Comparison of ENCODE assay signal across 31 cellular contexts in the genomic region with DNA sequence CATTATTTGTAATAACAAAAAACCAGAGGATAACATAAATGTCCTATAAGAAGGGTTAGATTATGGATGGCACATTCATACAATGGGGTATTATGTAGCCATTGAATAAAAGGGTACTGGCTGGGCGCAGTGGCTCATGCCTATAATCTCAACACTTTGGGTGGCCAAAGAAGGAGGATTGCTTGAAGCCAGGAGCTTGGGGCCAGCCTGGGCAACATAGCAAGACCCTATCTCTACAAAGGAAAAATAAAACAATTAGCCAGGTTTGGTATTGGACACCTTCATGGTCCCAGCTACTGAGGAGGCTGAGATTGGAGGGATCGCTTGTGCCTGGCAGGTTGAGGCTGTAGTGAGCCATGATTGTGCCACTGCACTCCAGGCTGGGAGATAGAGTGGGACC.
"Had no signal": no experiment of that assay in that cellular context is flagged by ENCODE, and none has a peak within 500 bp of the region (broad histone marks: within the 10 kb centered on the region; RNA-seq: fewer than 3 reads in every experiment).

No MANE protein-coding gene starts in this region.

- H3K4me3 ChIP-seq: ascending aorta, breast epithelium, cardiac muscle cell, colonic mucosa, dorsolateral prefrontal cortex had no signal

- H3K36me3 ChIP-seq: ascending aorta, breast epithelium, cardiac muscle cell, colonic mucosa had no signal

- H3K4me1 ChIP-seq: breast epithelium, colonic mucosa had no signal

- H3K27me3 ChIP-seq: ascending aorta, breast epithelium, cardiac muscle cell, colonic mucosa, dorsolateral prefrontal cortex had no signal

- H3K9me3 ChIP-seq: ascending aorta, breast epithelium, colonic mucosa had no signal

- DNase-seq: activated B cell treated with CpG ODN at 0.5 μM for 24 hours; activated CD4-positive, alpha-beta T cell treated with anti-CD3 and anti-CD28 coated beads for 48 hours; activated CD4-positive, alpha-beta T cell treated with anti-CD3 and anti-CD28 coated beads, Interleukin-2, amount 50 U/mL, for 1 hour; activated CD4-positive, alpha-beta T cell treated with anti-CD3 and anti-CD28 coated beads, Interleukin-2, amount 50 U/mL, for 48 hours; activated CD8-positive, alpha-beta memory T cell treated with anti-CD3 and anti-CD28 coated beads for 24 hours; activated CD8-positive, alpha-beta T cell treated with anti-CD3 and anti-CD28 coated beads for 36 hours; activated effector memory CD4-positive, alpha-beta T cell treated with Interleukin-2 at 50 U/mL for 16 hours; activated gamma-delta T cell treated with Interleukin-2 at 50 U/mL for 16 hours; activated naive CD4-positive, alpha-beta T cell treated with anti-CD3 and anti-CD28 coated beads, Interleukin-2, amount 50 U/mL, for 16 hours; activated naive CD4-positive, alpha-beta T cell treated with Interleukin-2 at 50 U/mL for 16 hours; activated T-cell treated with anti-CD3 and anti-CD28 coated beads, Interleukin-2, amount 50 U/mL, for 4 hours; central memory CD4-positive, alpha-beta T cell; cerebellar nuclear complex; colonic mucosa; dorsolateral prefrontal cortex; effector memory CD4-positive, alpha-beta T cell; endodermal cell; head of caudate nucleus; T-helper 1 cell; T-helper 2 cell had no signal

- H3K27ac Mint-ChIP-seq: activated B cell treated with CpG ODN at 0.5 μM for 24 hours; activated CD8-positive, alpha-beta T cell treated with anti-CD3 and anti-CD28 coated beads for 36 hours; activated naive CD8-positive, alpha-beta T cell; activated T-helper 17 cell treated with anti-CD3 and anti-CD28 coated beads, Interleukin-2, amount 50 U/mL, for 72 hours; brain; dendritic cell treated with granulocyte-macrophage colony-stimulating factor and Interleukin-4, amounts not matched to agents 40 ng/mL and 50 ng/mL, for 4 days; endodermal cell had no signal

- H3K9me3 Mint-ChIP-seq: activated B cell treated with CpG ODN at 0.5 μM for 24 hours; activated CD8-positive, alpha-beta T cell treated with anti-CD3 and anti-CD28 coated beads for 36 hours; activated T-cell treated with anti-CD3 and anti-CD28 coated beads, Interleukin-2, amount 50 U/mL, for 4 hours; activated T-helper 17 cell treated with anti-CD3 and anti-CD28 coated beads, Interleukin-2, amount 50 U/mL, for 72 hours; brain; dendritic cell treated with granulocyte-macrophage colony-stimulating factor and Interleukin-4, amounts not matched to agents 40 ng/mL and 50 ng/mL, for 4 days; endodermal cell had no signal

- H3K27ac ChIP-seq: ascending aorta, breast epithelium, cardiac muscle cell, colonic mucosa, dorsolateral prefrontal cortex, VCaP had no signal

- H3K4me1 Mint-ChIP-seq: endodermal cell had no signal

- H3K4me3 Mint-ChIP-seq: activated B cell treated with CpG ODN at 0.5 μM for 24 hours; activated CD8-positive, alpha-beta T cell treated with anti-CD3 and anti-CD28 coated beads for 36 hours; activated naive CD8-positive, alpha-beta T cell; activated T-cell treated with anti-CD3 and anti-CD28 coated beads, Interleukin-2, amount 50 U/mL, for 4 hours; activated T-helper 17 cell treated with anti-CD3 and anti-CD28 coated beads, Interleukin-2, amount 50 U/mL, for 72 hours; brain; dendritic cell treated with granulocyte-macrophage colony-stimulating factor and Interleukin-4, amounts not matched to agents 40 ng/mL and 50 ng/mL, for 4 days; endodermal cell had no signal

- FAIRE-seq: frontal cortex had no signal

- ATAC-seq: activated CD4-positive, CD25-positive, alpha-beta regulatory T cell treated with anti-CD3 and anti-CD28 coated beads, Interleukin-2, amount 50 U/mL, for 24 hours; activated CD8-positive, alpha-beta T cell treated with anti-CD3 and anti-CD28 coated beads for 36 hours; activated T-cell treated with anti-CD3 and anti-CD28 coated beads, Interleukin-2, amount 50 U/mL, for 4 hours; activated T-helper 17 cell treated with anti-CD3 and anti-CD28 coated beads, Interleukin-2, amount 50 U/mL, for 72 hours; esophagus mucosa had no signal
